In genomic region chr1:173507847-173508209, GRCh38 we compare ENCODE assay signal across 13 cellular contexts. TPM values are rescaled to one million over a fixed set of nuclear protein-coding genes. Genes with fewer than 3 reads are reported as not detected.
A peak's percentile ranks its signal among the peaks of the same experiment; 100 is the strongest.
DNase-seq lines count a peak whose midpoint lies in the region; ATAC-seq and TF ChIP-seq lines count a peak whose summit lies in the region.
"Had no signal": no experiment of that assay in that cellular context is flagged by ENCODE, and none has a peak within 500 bp of the region (broad histone marks: within the 10 kb centered on the region; RNA-seq: fewer than 3 reads in every experiment).

No MANE protein-coding gene starts in this region.

- WGBS in psoas muscle, 3 donors, result 66 to 80% (median 67%) methylated on average over 3 of the region's 3 CpGs

- no peak for ATAC-seq in psoas muscle
- ATAC-seq: CD8-positive, alpha-beta T cell had no signal

- H3K9me3 ChIP-seq in psoas muscle (no peaks in the 10 kb centered on the region), vagina (no peaks in the 10 kb centered on the region)

- no peak for TF ChIP-seq CTCF in type B pancreatic cell (conservative IDR thresholded peaks at IDR 0.05)
- no peak for TF ChIP-seq CTCF in psoas muscle (IDR thresholded peaks at IDR 0.05)
- no peak for TF ChIP-seq CTCF in vagina (IDR thresholded peaks at IDR 0.05)

- peaks cover 17% of the 10 kb centered on the region for H3K4me1 Mint-ChIP-seq in type B pancreatic cell (ENCODE audit: unreplicated experiment)

- H3K4me1 ChIP-seq in psoas muscle (no peaks in the 10 kb centered on the region), vagina (peaks cover 5% of the 10 kb centered on the region)

- no peak overlapping the region for H3K4me3 ChIP-seq in psoas muscle
- no peak overlapping the region for H3K4me3 ChIP-seq in vagina

- H3K27ac Mint-ChIP-seq in type B pancreatic cell, result peak overlapping the region; percentile 96
- H3K27ac Mint-ChIP-seq: activated CD4-positive, alpha-beta memory T cell treated with anti-CD3 and anti-CD28 coated beads for 36 hours; CD8-positive, alpha-beta T cell; T-helper 1 cell treated with Interleukin-12 subunit alpha and Interleukin-12 subunit beta and Interleukin-4 antibody, amounts not matched to agents 30 μg/mL and 1 μg/mL, for 36 hours had no signal

- no peaks in the 10 kb centered on the region for H3K9me3 Mint-ChIP-seq in type B pancreatic cell
- H3K9me3 Mint-ChIP-seq: activated CD4-positive, alpha-beta memory T cell treated with anti-CD3 and anti-CD28 coated beads for 36 hours; CD8-positive, alpha-beta T cell; T-helper 1 cell treated with Interleukin-12 subunit alpha and Interleukin-12 subunit beta and Interleukin-4 antibody, amounts not matched to agents 30 μg/mL and 1 μg/mL, for 36 hours had no signal

- DNase-seq in HT1080 (ENCODE audit: low read depth) (peak; percentile 45), caudate nucleus (lab: John Stamatoyannopoulos, UW) (peak in 5 of 61 donors; percentile 3 to 43 (median 15)), left kidney (ENCODE audit: low read depth, low spot score) (peak; percentile 59), type B pancreatic cell (ENCODE audit: extremely low spot score, unreplicated experiment) (no peak), psoas muscle (no peak), vagina (ENCODE audit: extremely low spot score in 2 of 2) (no peak)
- no peak for DNase-seq in stimulated activated CD4-positive, alpha-beta T cell treated with anti-CD3 and anti-CD28 coated beads, Interleukin-15, amount 100 ng/mL, for 24 hours
- DNase-seq: activated CD4-positive, alpha-beta memory T cell treated with anti-CD3 and anti-CD28 coated beads for 36 hours; activated gamma-delta T cell; CD8-positive, alpha-beta T cell; central memory CD4-positive, alpha-beta T cell; KG1 had no signal

- H3K36me3 ChIP-seq in psoas muscle (ENCODE audit: insufficient read depth in 1 of 2, low read depth in 1 of 2) (no peaks in the 10 kb centered on the region), vagina (no peaks in the 10 kb centered on the region)

- H3K36me3 Mint-ChIP-seq in type B pancreatic cell, result no peaks in the 10 kb centered on the region
- H3K36me3 Mint-ChIP-seq: activated CD4-positive, alpha-beta memory T cell treated with anti-CD3 and anti-CD28 coated beads for 36 hours; CD8-positive, alpha-beta T cell had no signal

- H3K27ac ChIP-seq in caudate nucleus (ENCODE audit: low read depth, low read length), result peak overlapping the region; percentile 78
- no peak overlapping the region for H3K27ac ChIP-seq in psoas muscle
- no peak overlapping the region for H3K27ac ChIP-seq in vagina

- no peak for TF ChIP-seq POLR2A in vagina (IDR thresholded peaks at IDR 0.05)

- H3K27me3 ChIP-seq in psoas muscle (ENCODE audit: insufficient read depth in 3 of 3, low read length in 2 of 3) (no peaks in the 10 kb centered on the region), vagina (no peaks in the 10 kb centered on the region)

- H3K27me3 Mint-ChIP-seq in type B pancreatic cell, result no peaks in the 10 kb centered on the region
- H3K27me3 Mint-ChIP-seq: activated CD4-positive, alpha-beta memory T cell treated with anti-CD3 and anti-CD28 coated beads for 36 hours had no signal

- intact Hi-C loops in psoas muscle (cut with DNase I) (no loop called here), vagina (cut with DNase I) (no loop called here)

- H3K4me3 Mint-ChIP-seq in type B pancreatic cell, result peak overlapping the region; percentile 23
- H3K4me3 Mint-ChIP-seq: activated CD4-positive, alpha-beta memory T cell treated with anti-CD3 and anti-CD28 coated beads for 36 hours; CD8-positive, alpha-beta T cell; T-helper 1 cell treated with Interleukin-12 subunit alpha and Interleukin-12 subunit beta and Interleukin-4 antibody, amounts not matched to agents 30 μg/mL and 1 μg/mL, for 36 hours had no signal

RNA-seq across cellular contexts. Expression of gene PRDX6, which starts 30.7 kb away (rescaled TPM):
- total RNA-seq in HT1080 (2014; rRNA removed; shearing (Covaris generic)), result 185 and 243 TPM in 2 replicates
- 194 and 198 TPM in 2 replicates for polyA plus RNA-seq in HT1080 (2015; cell fraction: cytosol; rRNA removed)
- polyA plus RNA-seq in HT1080 (2015; cell fraction: nucleus; rRNA removed), result 178 TPM in 2 replicates
- total RNA-seq in type B pancreatic cell (ENCODE audit: low replicate concordance) (333 and 411 TPM in 2 replicates), psoas muscle (100 to 1,000 TPM; 388 to 569 (median 532) TPM), vagina (245 TPM)
- polyA plus RNA-seq in psoas muscle, result 100 to 1,000 TPM; 369 to 592 (median 472) TPM

Comparison
In these comparisons a context has a peak if more than half of its experiments do, and no peak if none do; other contexts are left out.
1. DNase-seq: peak in HT1080 (single experiment) and left kidney (single experiment); none in type B pancreatic cell (single experiment), stimulated activated CD4-positive, alpha-beta T cell treated with anti-CD3 and anti-CD28 coated beads, Interleukin-15, amount 100 ng/mL, for 24 hours (single experiment), psoas muscle (0 of 2) and vagina (0 of 2).